8 cellular contexts compared by ENCODE assay signal in the genomic region with DNA sequence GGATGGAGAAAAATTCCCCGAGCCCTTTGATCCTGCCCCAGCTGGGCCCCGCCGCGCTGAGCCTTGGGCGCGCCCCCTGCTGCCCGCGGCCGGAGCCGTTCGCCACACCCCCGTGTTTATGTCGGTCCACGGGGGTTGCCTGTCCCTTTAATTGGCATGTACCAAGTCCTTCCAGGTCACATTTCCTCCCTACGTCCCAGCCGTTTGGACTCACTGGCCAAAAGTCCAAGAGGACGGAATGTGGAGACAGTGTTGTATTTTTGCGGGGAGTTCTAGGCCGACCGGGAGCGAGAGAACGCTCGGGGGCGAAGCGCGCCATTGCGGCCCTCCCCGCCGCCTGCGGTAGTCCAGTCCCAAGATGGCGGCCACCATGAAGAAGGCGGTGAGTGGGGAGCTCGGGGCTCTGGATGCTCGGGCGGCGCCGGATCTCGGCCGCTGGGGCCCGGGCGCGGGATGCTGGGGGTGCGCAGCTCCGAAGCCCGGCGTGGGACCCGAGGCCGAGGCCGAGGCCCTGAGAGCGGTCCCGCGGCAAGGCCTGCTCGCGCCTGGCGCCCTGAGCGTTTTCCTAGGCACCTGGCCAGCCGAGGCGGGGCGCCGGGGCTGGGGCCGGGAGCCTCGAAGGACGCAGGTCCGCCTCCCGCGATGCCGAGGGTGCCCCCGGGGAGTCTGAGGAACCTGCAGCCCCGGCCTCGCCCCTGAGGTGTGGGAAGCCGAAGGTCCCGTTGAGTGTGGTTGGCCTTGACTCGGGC. TPM values are rescaled to one million over a fixed set of nuclear protein-coding genes. Genes with fewer than 3 reads are reported as not detected.
DNase-seq lines count a peak whose midpoint lies in the region; ATAC-seq and TF ChIP-seq lines count a peak whose summit lies in the region.

A gene with protein sequence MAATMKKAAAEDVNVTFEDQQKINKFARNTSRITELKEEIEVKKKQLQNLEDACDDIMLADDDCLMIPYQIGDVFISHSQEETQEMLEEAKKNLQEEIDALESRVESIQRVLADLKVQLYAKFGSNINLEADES (plus strand): TSS at position 345 of the 749 bp plus-strand sequence. CDS start 14 bp downstream, at position 359.

- DNase-seq in NCI-H460 (ENCODE audit: extremely low read depth, low read depth) (peak; percentile 77), left kidney (ENCODE audit: low read depth, low spot score) (peak; percentile 92)
- peak; percentile 76 for DNase-seq in activated CD4-positive, alpha-beta T cell treated with anti-CD3 and anti-CD28 coated beads for 4 hours
- DNase-seq in stimulated activated CD4-positive, alpha-beta T cell treated with anti-CD3 and anti-CD28 coated beads, Interleukin-2, amount 100 ng/mL, for 24 hours = peak; percentile 82 to 83

- H4K20me1 ChIP-seq in BLaER1 = peaks cover 36% of the 10 kb centered on the region

- H3K27ac ChIP-seq in BLaER1 (peak within 1 kb of the TSS; percentile 100), cingulate gyrus (ENCODE audit: low read depth, low read length) (peak within 1 kb of the TSS; percentile 100)

- peak; percentile 88 for ATAC-seq in HG03378 (IDR thresholded peaks at IDR 0.05; ENCODE audit: unreplicated experiment)

- peak within 1 kb of the TSS; percentile 90 for H3K4me2 ChIP-seq in BLaER1

- H3K27me3 ChIP-seq in BLaER1 = no peaks in the 10 kb centered on the region

- H3K36me3 ChIP-seq in BLaER1 = peaks cover 26% of the 10 kb centered on the region

- peak within 1 kb of the TSS; percentile 93 for H3K4me3 ChIP-seq in BLaER1

- peaks cover 32% of the 10 kb centered on the region for H3K4me1 ChIP-seq in BLaER1

- peak; percentile 66 for TF ChIP-seq POLR2A in GM19099 (IDR thresholded peaks at IDR 0.05; ENCODE audit: extremely low read depth, insufficient read length, low read depth)

- peak within 1 kb of the TSS; percentile 100 for H3K9ac ChIP-seq in BLaER1

- no peaks in the 10 kb centered on the region for H3K9me3 ChIP-seq in BLaER1

RNA-seq across cellular contexts. Expression of the gene that starts here (rescaled TPM):
- 149 and 173 TPM in 2 replicates for total RNA-seq in NCI-H460 (2014; rRNA removed; shearing (Covaris generic))
- polyA plus RNA-seq in NCI-H460 (2014; cell fraction: nucleus; rRNA removed) = 57.1 and 96.8 TPM in 2 replicates

Comparison
In these comparisons a context has a peak if more than half of its experiments do, and no peak if none do; other contexts are left out.
1. Peak in every context shown above with its lines: DNase-seq, ATAC-seq, H3K4me3 ChIP-seq and H3K27ac ChIP-seq.